Comparison of ENCODE assay signal across 8 cellular contexts in the genomic region with DNA sequence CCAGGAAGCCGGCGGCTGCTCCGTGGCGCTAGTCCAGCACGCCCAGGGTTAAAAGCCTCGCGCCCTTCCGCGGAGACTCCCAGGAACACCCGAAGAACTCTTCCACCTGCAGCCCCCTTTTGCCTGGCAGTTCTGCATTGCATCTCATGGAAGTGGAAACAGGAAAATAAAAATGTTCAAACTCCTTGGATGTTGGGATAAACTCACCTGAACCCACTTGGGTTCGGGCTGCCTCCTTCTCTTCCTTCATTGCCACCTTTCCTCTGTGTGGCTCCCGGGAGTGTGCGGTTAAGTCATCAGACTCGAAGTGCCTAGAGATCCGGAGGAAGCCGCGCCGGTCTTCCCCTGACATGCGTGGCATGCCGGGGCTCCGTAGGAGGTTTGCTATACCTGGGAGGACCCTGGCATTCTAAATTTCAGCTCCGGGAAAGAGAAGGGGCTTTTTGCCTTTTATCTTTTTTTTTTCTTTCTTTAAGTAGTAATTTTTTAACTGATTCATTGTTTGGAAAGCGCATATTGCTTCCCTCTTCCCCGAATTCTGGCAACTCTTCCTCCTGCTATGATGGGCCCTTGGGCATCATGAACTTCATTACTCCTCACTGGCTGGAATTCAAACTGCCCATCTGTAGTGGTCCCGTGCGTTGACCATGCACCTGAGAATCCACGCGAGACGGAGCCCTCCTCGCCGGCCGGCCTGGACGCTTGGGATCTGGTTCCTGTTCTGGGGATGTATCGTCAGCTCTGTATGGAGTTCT.
DNase-seq lines count a peak whose midpoint lies in the region; ATAC-seq and TF ChIP-seq lines count a peak whose summit lies in the region.

No MANE protein-coding gene starts in this region.

- H3K4me3 Mint-ChIP-seq in activated naive CD8-positive, alpha-beta T cell treated with anti-CD3 and anti-CD28 coated beads, Interleukin-2, amount 10 ng/mL, durations not matched to agents 7 days and 5 days = peak overlapping the region; percentile 22
- no peak overlapping the region for H3K4me3 Mint-ChIP-seq in activated naive CD8-positive, alpha-beta T cell treated with anti-CD3 and anti-CD28 coated beads for 36 hours

- intact Hi-C loops in uterus (cut with DNase I; ENCODE audit: low total_unique reads) = no loop called here

- H3K9me3 ChIP-seq in lung (ENCODE audit: control insufficient read depth in 2 of 2, insufficient read depth in 1 of 2, low read length in 1 of 2) (no peaks in the 10 kb centered on the region), uterus (no peaks in the 10 kb centered on the region)

- 5 to 17% methylated on average over 34 of the region's 34 CpGs for WGBS in lung, 2 donors

- TF ChIP-seq POLR2A in uterus (IDR thresholded peaks at IDR 0.05) = no peak

- H3K36me3 Mint-ChIP-seq in activated naive CD8-positive, alpha-beta T cell treated with anti-CD3 and anti-CD28 coated beads, Interleukin-2, amount 10 ng/mL, durations not matched to agents 7 days and 5 days = no peaks in the 10 kb centered on the region
- H3K36me3 Mint-ChIP-seq in activated naive CD8-positive, alpha-beta T cell treated with anti-CD3 and anti-CD28 coated beads for 36 hours = no peaks in the 10 kb centered on the region

- H3K27me3 Mint-ChIP-seq in activated naive CD8-positive, alpha-beta T cell treated with anti-CD3 and anti-CD28 coated beads, Interleukin-2, amount 10 ng/mL, durations not matched to agents 7 days and 5 days = peaks cover 53% of the 10 kb centered on the region
- peaks cover 66% of the 10 kb centered on the region for H3K27me3 Mint-ChIP-seq in activated naive CD8-positive, alpha-beta T cell treated with anti-CD3 and anti-CD28 coated beads for 36 hours

- no peaks in the 10 kb centered on the region for H3K4me1 Mint-ChIP-seq in activated naive CD8-positive, alpha-beta T cell treated with anti-CD3 and anti-CD28 coated beads, Interleukin-2, amount 10 ng/mL, durations not matched to agents 7 days and 5 days
- no peaks in the 10 kb centered on the region for H3K4me1 Mint-ChIP-seq in activated naive CD8-positive, alpha-beta T cell treated with anti-CD3 and anti-CD28 coated beads for 36 hours

- TF ChIP-seq CTCF in coronary artery (IDR thresholded peaks at IDR 0.05) (no peak), lung (IDR thresholded peaks at IDR 0.05; ENCODE audit: control extremely low read depth, extremely low read depth) (no peak), uterus (IDR thresholded peaks at IDR 0.05) (no peak)

- no peaks in the 10 kb centered on the region for H3K36me3 ChIP-seq in lung (ENCODE audit: control insufficient read depth in 2 of 2, insufficient read depth in 2 of 2, low read length in 2 of 2)
- no peaks in the 10 kb centered on the region for H3K36me3 ChIP-seq in uterus

- H3K4me1 ChIP-seq in lung (ENCODE audit: control insufficient read depth in 2 of 2, insufficient read depth in 2 of 2, low read length in 2 of 2) (peaks cover 0 to 5% of the 10 kb centered on the region in 2 donors), uterus (no peaks in the 10 kb centered on the region)

- H3K27ac ChIP-seq in coronary artery (peak overlapping the region in 1 of 2 donors; percentile 24), lung (ENCODE audit: low read depth in 1 of 2, low read length in 1 of 2) (peak overlapping the region in 1 of 2 donors; percentile 48), uterus (peak overlapping the region in 1 of 2 donors; percentile 41)

- H3K9me3 Mint-ChIP-seq in activated naive CD8-positive, alpha-beta T cell treated with anti-CD3 and anti-CD28 coated beads, Interleukin-2, amount 10 ng/mL, durations not matched to agents 7 days and 5 days = peaks cover 4% of the 10 kb centered on the region
- H3K9me3 Mint-ChIP-seq in activated naive CD8-positive, alpha-beta T cell treated with anti-CD3 and anti-CD28 coated beads for 36 hours = no peaks in the 10 kb centered on the region

- ATAC-seq in activated naive CD8-positive, alpha-beta T cell treated with anti-CD3 and anti-CD28 coated beads, Interleukin-2, amount 10 ng/mL, durations not matched to agents 7 days and 5 days (ENCODE audit: low read depth) = no peak
- ATAC-seq in lung (ENCODE audit: insufficient read depth, low FRiP score) = no peak
- no peak for ATAC-seq in activated CD4-positive, CD25-positive, alpha-beta regulatory T cell treated with anti-CD3 and anti-CD28 coated beads, Interleukin-2, amount 50 U/mL, for 24 hours

- POLR2A ChIA-PET in activated naive CD8-positive, alpha-beta T cell treated with anti-CD3 and anti-CD28 coated beads, Interleukin-2, amount 10 ng/mL, durations not matched to agents 7 days and 5 days (lab: Charles Lee) = no interaction called here

- DNase-seq in activated naive CD8-positive, alpha-beta T cell treated with anti-CD3 and anti-CD28 coated beads, Interleukin-2, amount 10 ng/mL, durations not matched to agents 7 days and 5 days = no peak
- DNase-seq in activated naive CD8-positive, alpha-beta T cell treated with anti-CD3 and anti-CD28 coated beads for 36 hours = no peak
- DNase-seq in coronary artery (ENCODE audit: low spot score) (no peak), lung (ENCODE audit: low spot score) (peak; percentile 29), uterus (peak in 1 of 2 donors; percentile 14), NCI-H345 (lab: John Stamatoyannopoulos, UW) (no peak), NCI-H1930 (lab: John Stamatoyannopoulos, UW) (no peak)

- no peaks in the 10 kb centered on the region for H3K27me3 ChIP-seq in lung (ENCODE audit: control insufficient read depth, insufficient read depth)
- H3K27me3 ChIP-seq in uterus = no peaks in the 10 kb centered on the region

- H3K27ac Mint-ChIP-seq in activated naive CD8-positive, alpha-beta T cell treated with anti-CD3 and anti-CD28 coated beads, Interleukin-2, amount 10 ng/mL, durations not matched to agents 7 days and 5 days = no peak overlapping the region
- no peak overlapping the region for H3K27ac Mint-ChIP-seq in activated naive CD8-positive, alpha-beta T cell treated with anti-CD3 and anti-CD28 coated beads for 36 hours

- H3K4me3 ChIP-seq in coronary artery (peak overlapping the region; percentile 70), lung (peak overlapping the region; percentile 46), uterus (peak overlapping the region; percentile 52 to 68)
